In genomic region chr2:126752876-126753275, GRCh38 we compare ENCODE assay signal across 18 cellular contexts.
"Had no signal": no experiment of that assay in that cellular context is flagged by ENCODE, and none has a peak within 500 bp of the region (broad histone marks: within the 10 kb centered on the region; RNA-seq: fewer than 3 reads in every experiment).

No MANE protein-coding gene starts in this region.

- ATAC-seq: effector memory CD8-positive, alpha-beta T cell; gastrocnemius medialis; heart right ventricle; naive thymus-derived CD8-positive, alpha-beta T cell; psoas muscle; sciatic nerve had no signal

- H3K4me3 ChIP-seq: esophagus muscularis mucosa, gastrocnemius medialis, heart right ventricle, psoas muscle, spleen, upper lobe of left lung, uterus had no signal

- H3K27ac ChIP-seq: epithelial cell of prostate, esophagus muscularis mucosa, gastrocnemius medialis, heart right ventricle, psoas muscle, spleen, upper lobe of left lung, uterus had no signal

- DNase-seq: central memory CD4-positive, alpha-beta T cell; effector memory CD8-positive, alpha-beta T cell; gastrocnemius medialis; heart right ventricle; hypothalamus; naive thymus-derived CD8-positive, alpha-beta T cell; psoas muscle; retina; spleen; stimulated activated CD4-positive, alpha-beta T cell treated with anti-CD3 and anti-CD28 coated beads, Interleukin-15, amount 100 ng/mL, for 24 hours; stimulated activated CD4-positive, alpha-beta T cell treated with anti-CD3 and anti-CD28 coated beads, Interleukin-1b, Interleukin-23, amount 100 ng/mL, for 48 hours; stimulated activated CD4-positive, alpha-beta T cell treated with anti-CD3 and anti-CD28 coated beads, Interleukin-4, amount 100 ng/mL, for 24 hours; stimulated activated naive CD4-positive, alpha-beta T cell; upper lobe of left lung; uterus had no signal

- H3K36me3 ChIP-seq: esophagus muscularis mucosa, gastrocnemius medialis, heart right ventricle, spleen, upper lobe of left lung, uterus had no signal

- H3K27me3 ChIP-seq: esophagus muscularis mucosa, gastrocnemius medialis, heart right ventricle, spleen, upper lobe of left lung, uterus had no signal

- H3K4me1 ChIP-seq: esophagus muscularis mucosa, gastrocnemius medialis, heart right ventricle, psoas muscle, spleen, upper lobe of left lung, uterus had no signal

- H3K9me3 ChIP-seq: gastrocnemius medialis, psoas muscle, upper lobe of left lung, uterus had no signal
